Comparison of ENCODE assay signal across 1 cellular context in genomic region chr17:38656959-38657823, GRCh38.
TF ChIP-seq lines count a peak whose summit lies in the region.

No MANE protein-coding gene starts in this region.

TF ChIP-seq in H1, 55 proteins besides CTCF, POLR2A, EP300 and RAD21:
- no peak for TF ChIP-seq SIN3A (conservative IDR thresholded peaks at IDR 0.05 in 1 of 2, IDR thresholded peaks at IDR 0.05 in 1 of 2; ENCODE audit: low read depth in 1 of 2, low read length in 2 of 2)
- no peak for TF ChIP-seq EGR1 (IDR thresholded peaks at IDR 0.05; ENCODE audit: borderline replicate concordance, low read depth, low read length)
- TF ChIP-seq YY1 (IDR thresholded peaks at IDR 0.05; ENCODE audit: low read depth, low read length), result no peak
